32 cellular contexts compared by ENCODE assay signal in genomic region chr11:47731466-47731865, GRCh38. TPM values are rescaled to one million over a fixed set of nuclear protein-coding genes. Genes with fewer than 3 reads are reported as not detected.
A peak's percentile ranks its signal among the peaks of the same experiment; 100 is the strongest.
DNase-seq lines count a peak whose midpoint lies in the region; ATAC-seq lines count a peak whose summit lies in the region.
"Had no signal": no experiment of that assay in that cellular context is flagged by ENCODE, and none has a peak within 500 bp of the region (broad histone marks: within the 10 kb centered on the region; RNA-seq: fewer than 3 reads in every experiment).

No MANE protein-coding gene starts in this region.

- no peak overlapping the region for H3K4me3 Mint-ChIP-seq in activated naive CD8-positive, alpha-beta T cell treated with anti-CD3 and anti-CD28 coated beads for 36 hours
- H3K4me3 Mint-ChIP-seq in activated naive CD8-positive, alpha-beta T cell treated with anti-CD3 and anti-CD28 coated beads, Interleukin-2, amount 50 U/mL, for 24 hours: no peak overlapping the region
- no peak overlapping the region for H3K4me3 Mint-ChIP-seq in naive thymus-derived CD4-positive, alpha-beta T cell
- H3K4me3 Mint-ChIP-seq: activated CD8-positive, alpha-beta T cell treated with anti-CD3 and anti-CD28 coated beads for 36 hours; dendritic cell treated with granulocyte-macrophage colony-stimulating factor and Interleukin-4, amounts not matched to agents 40 ng/mL and 50 ng/mL, for 4 days had no signal

- ATAC-seq in activated naive CD8-positive, alpha-beta T cell treated with anti-CD3 and anti-CD28 coated beads, Interleukin-2, amount 50 U/mL, for 24 hours: no peak
- ATAC-seq in naive thymus-derived CD4-positive, alpha-beta T cell: no peak
- ATAC-seq: A549; activated CD8-positive, alpha-beta T cell treated with anti-CD3 and anti-CD28 coated beads for 36 hours; foreskin keratinocyte; heart left ventricle; left lung; Right ventricle myocardium inferior; SK-N-SH treated with all-trans-retinoic acid at 6 μM for 48 hours had no signal

- H3K27me3 ChIP-seq in naive thymus-derived CD4-positive, alpha-beta T cell (ENCODE audit: control insufficient read depth in 2 of 2, insufficient read depth in 2 of 2, low read length in 2 of 2): no peaks in the 10 kb centered on the region
- H3K27me3 ChIP-seq: BE2C, esophagus muscularis mucosa, foreskin keratinocyte, heart left ventricle, left lung, ovary had no signal

- CTCF ChIA-PET in naive thymus-derived CD4-positive, alpha-beta T cell (lab: Charles Lee): interaction anchor here (1.3 kb wide), 1 partner anchor 16 kb away, joined by 3 read pairs; the partner anchor contains the start of gene AGBL2

- no peaks in the 10 kb centered on the region for H3K9me3 ChIP-seq in SK-N-MC (ENCODE audit: low read depth, low read length)
- no peaks in the 10 kb centered on the region for H3K9me3 ChIP-seq in naive thymus-derived CD4-positive, alpha-beta T cell (ENCODE audit: control insufficient read depth in 2 of 3, low read length in 3 of 3)
- H3K9me3 ChIP-seq: A549, BE2C, esophagus muscularis mucosa, heart left ventricle, left lung, ovary had no signal

- no peaks in the 10 kb centered on the region for H3K4me1 ChIP-seq in naive thymus-derived CD4-positive, alpha-beta T cell (ENCODE audit: control insufficient read depth in 2 of 2, insufficient read depth in 2 of 2, low read length in 2 of 2)
- H3K4me1 ChIP-seq: A549, BE2C, foreskin keratinocyte, heart left ventricle, left lung had no signal

- peak overlapping the region; percentile 62 for H3K27ac Mint-ChIP-seq in activated naive CD8-positive, alpha-beta T cell treated with anti-CD3 and anti-CD28 coated beads for 36 hours
- no peak overlapping the region for H3K27ac Mint-ChIP-seq in activated naive CD8-positive, alpha-beta T cell treated with anti-CD3 and anti-CD28 coated beads, Interleukin-2, amount 50 U/mL, for 24 hours
- peak overlapping the region in 6 of 9 donors; percentile 22 to 78 (median 70) for H3K27ac Mint-ChIP-seq in naive thymus-derived CD4-positive, alpha-beta T cell
- H3K27ac Mint-ChIP-seq: activated CD8-positive, alpha-beta T cell treated with anti-CD3 and anti-CD28 coated beads for 36 hours; activated T-helper 2 cell treated with anti-CD3 and anti-CD28 coated beads, Interferon-gamma antibody, Interleukin-2, Interleukin-4, amounts not matched to agents 10 μg/mL and 5 μg/mL and 100 μg/mL, durations not matched to agents 14 hours and 24 hours and 36 hours had no signal

- no peaks in the 10 kb centered on the region for H3K27me3 Mint-ChIP-seq in activated naive CD8-positive, alpha-beta T cell treated with anti-CD3 and anti-CD28 coated beads for 36 hours
- H3K27me3 Mint-ChIP-seq in activated naive CD8-positive, alpha-beta T cell treated with anti-CD3 and anti-CD28 coated beads, Interleukin-2, amount 50 U/mL, for 24 hours: no peaks in the 10 kb centered on the region
- H3K27me3 Mint-ChIP-seq in naive thymus-derived CD4-positive, alpha-beta T cell: no peaks in the 10 kb centered on the region
- H3K27me3 Mint-ChIP-seq: activated CD8-positive, alpha-beta T cell treated with anti-CD3 and anti-CD28 coated beads for 36 hours; dendritic cell treated with granulocyte-macrophage colony-stimulating factor and Interleukin-4, amounts not matched to agents 40 ng/mL and 50 ng/mL, for 4 days had no signal

- H3K36me3 Mint-ChIP-seq in activated naive CD8-positive, alpha-beta T cell treated with anti-CD3 and anti-CD28 coated beads for 36 hours: peaks cover 29% of the 10 kb centered on the region
- H3K36me3 Mint-ChIP-seq in activated naive CD8-positive, alpha-beta T cell treated with anti-CD3 and anti-CD28 coated beads, Interleukin-2, amount 50 U/mL, for 24 hours (ENCODE audit: low read depth): peaks cover 61% of the 10 kb centered on the region
- peaks cover 12 to 52% (median 24%) of the 10 kb centered on the region in 5 donors for H3K36me3 Mint-ChIP-seq in naive thymus-derived CD4-positive, alpha-beta T cell

- H3K9ac ChIP-seq in SK-N-MC (ENCODE audit: insufficient read length): no peak overlapping the region

- peaks cover 97% of the 10 kb centered on the region for H3K36me3 ChIP-seq in SK-N-MC (ENCODE audit: insufficient read depth, low read length)
- H3K36me3 ChIP-seq in naive thymus-derived CD4-positive, alpha-beta T cell (ENCODE audit: control insufficient read depth in 2 of 3, insufficient read depth in 3 of 3, low read length in 3 of 3): peaks cover 15 to 87% (median 50%) of the 10 kb centered on the region in 3 experiments
- H3K36me3 ChIP-seq: ovary had no signal

- intact Hi-C loops in naive thymus-derived CD4-positive, alpha-beta T cell (cut with micrococcal nuclease): loop anchor here in 1 of 2 donors (10.0 kb wide), 1 partner anchor 73 kb away; no protein-coding TSS in a partner anchor

- no peak overlapping the region for H3K4me3 ChIP-seq in SK-N-MC
- H3K4me3 ChIP-seq in naive thymus-derived CD4-positive, alpha-beta T cell (ENCODE audit: low read length): no peak overlapping the region
- H3K4me3 ChIP-seq: A549, esophagus muscularis mucosa, heart left ventricle, left lung, ovary, PC-9 had no signal

- no peaks in the 10 kb centered on the region for H3K9me3 Mint-ChIP-seq in activated naive CD8-positive, alpha-beta T cell treated with anti-CD3 and anti-CD28 coated beads for 36 hours
- H3K9me3 Mint-ChIP-seq in activated naive CD8-positive, alpha-beta T cell treated with anti-CD3 and anti-CD28 coated beads, Interleukin-2, amount 50 U/mL, for 24 hours: no peaks in the 10 kb centered on the region
- H3K9me3 Mint-ChIP-seq in naive thymus-derived CD4-positive, alpha-beta T cell: no peaks in the 10 kb centered on the region
- H3K9me3 Mint-ChIP-seq: activated CD8-positive, alpha-beta T cell treated with anti-CD3 and anti-CD28 coated beads for 36 hours; activated T-helper 2 cell treated with anti-CD3 and anti-CD28 coated beads, Interferon-gamma antibody, Interleukin-2, Interleukin-4, amounts not matched to agents 10 μg/mL and 5 μg/mL and 100 μg/mL, durations not matched to agents 14 hours and 24 hours and 36 hours; dendritic cell treated with granulocyte-macrophage colony-stimulating factor and Interleukin-4, amounts not matched to agents 40 ng/mL and 50 ng/mL, for 4 days had no signal

- no peak for DNase-seq in activated naive CD8-positive, alpha-beta T cell treated with anti-CD3 and anti-CD28 coated beads for 36 hours
- no peak for DNase-seq in activated naive CD8-positive, alpha-beta T cell treated with anti-CD3 and anti-CD28 coated beads, Interleukin-2, amount 50 U/mL, for 24 hours
- DNase-seq in SK-N-MC (ENCODE audit: low read depth, low spot score) (no peak), GDM1 (lab: John Stamatoyannopoulos, UW) (no peak), D341Med (ENCODE audit: low spot score) (no peak), occipital lobe (lab: John Stamatoyannopoulos, UW) (no peak)
- DNase-seq in naive thymus-derived CD4-positive, alpha-beta T cell: no peak
- DNase-seq in stimulated activated naive CD4-positive, alpha-beta T cell treated with Interleukin-2 at 50 U/mL for 16 hours (lab: John Stamatoyannopoulos, UW): no peak
- DNase-seq: activated CD8-positive, alpha-beta memory T cell treated with anti-CD3 and anti-CD28 coated beads, Interleukin-2, amount 50 U/mL, for 48 hours; activated CD8-positive, alpha-beta T cell treated with anti-CD3 and anti-CD28 coated beads for 36 hours; BE2C; central memory CD4-positive, alpha-beta T cell; DMS153; foreskin keratinocyte; H7; heart left ventricle; islet precursor cell; Kasumi-1; left lung; NCI-H1417; NCI-H2029; NCI-H526; ovary; PC-9; stimulated activated naive CD4-positive, alpha-beta T cell had no signal

- peak overlapping the region; percentile 35; the same call in 1 of the 2 replicates for H3K27ac ChIP-seq in SK-N-MC
- H3K27ac ChIP-seq in naive thymus-derived CD4-positive, alpha-beta T cell (ENCODE audit: low read depth, low read length): no peak overlapping the region
- H3K27ac ChIP-seq: A549, foreskin keratinocyte, heart left ventricle, HL-60, left lung, ovary, PC-9 had no signal

- peaks cover 7% of the 10 kb centered on the region for H3K4me1 Mint-ChIP-seq in activated naive CD8-positive, alpha-beta T cell treated with anti-CD3 and anti-CD28 coated beads for 36 hours
- H3K4me1 Mint-ChIP-seq in activated naive CD8-positive, alpha-beta T cell treated with anti-CD3 and anti-CD28 coated beads, Interleukin-2, amount 50 U/mL, for 24 hours: no peaks in the 10 kb centered on the region
- H3K4me1 Mint-ChIP-seq in naive thymus-derived CD4-positive, alpha-beta T cell: peaks cover 0 to 11% (median 1%) of the 10 kb centered on the region in 7 donors

- POLR2A ChIA-PET in naive thymus-derived CD4-positive, alpha-beta T cell (lab: Charles Lee): interaction anchor here (0.9 kb wide), 1 partner anchor 30 kb away, joined by 3 read pairs; no protein-coding TSS in a partner anchor

RNA-seq across cellular contexts. Expression of gene AGBL2, which starts 16.3 kb away (rescaled TPM):
- 1 to 10 TPM; 2.9 to 5.5 TPM for total RNA-seq in activated naive CD8-positive, alpha-beta T cell treated with anti-CD3 and anti-CD28 coated beads for 36 hours
- total RNA-seq in naive thymus-derived CD4-positive, alpha-beta T cell: 10 to 100 TPM in 1 of 5 experiments, 1 to 10 TPM in 4; 4.7 to 11.3 (median 8.1) TPM
- 1 to 10 TPM in 1 of 2 donors, under 1 TPM in 1; 0.33 to 1.8 TPM for polyA plus RNA-seq in naive thymus-derived CD4-positive, alpha-beta T cell
- 0.78 TPM for total RNA-seq in occipital lobe

RNA-seq across cellular contexts. Expression of gene FNBP4, which starts 35.7 kb away (rescaled TPM):
- 100 to 1,000 TPM; 107 to 116 TPM for total RNA-seq in activated naive CD8-positive, alpha-beta T cell treated with anti-CD3 and anti-CD28 coated beads for 36 hours
- 100 to 1,000 TPM; 143 to 347 (median 280) TPM for total RNA-seq in naive thymus-derived CD4-positive, alpha-beta T cell
- polyA plus RNA-seq in naive thymus-derived CD4-positive, alpha-beta T cell: 10 to 100 TPM; 49.0 to 54.4 TPM
- total RNA-seq in occipital lobe: 89.1 TPM
